Comparison of ENCODE assay signal across 15 cellular contexts in genomic region chr2:216205486-216205885, GRCh38.
DNase-seq lines count a peak whose midpoint lies in the region; ATAC-seq and TF ChIP-seq lines count a peak whose summit lies in the region.
"Had no signal": no experiment of that assay in that cellular context is flagged by ENCODE, and none has a peak within 500 bp of the region (broad histone marks: within the 10 kb centered on the region; RNA-seq: fewer than 3 reads in every experiment).

No MANE protein-coding gene starts in this region.

- no peaks in the 10 kb centered on the region for H3K27me3 Mint-ChIP-seq in Caco-2 (ENCODE audit: insufficient read depth, unreplicated experiment)
- H3K27me3 Mint-ChIP-seq in activated T-helper 17 cell treated with anti-CD3 and anti-CD28 coated beads, Interleukin-2, amount 50 U/mL, for 72 hours: no peaks in the 10 kb centered on the region
- H3K27me3 Mint-ChIP-seq: CD4-positive, CD25-positive, alpha-beta regulatory T cell had no signal

- peak; percentile 2 for ATAC-seq in GM19395 (IDR thresholded peaks at IDR 0.05; ENCODE audit: unreplicated experiment)
- ATAC-seq in HG03066 (IDR thresholded peaks at IDR 0.05; ENCODE audit: low read depth, unreplicated experiment): peak; percentile 4
- ATAC-seq in activated T-helper 17 cell treated with anti-CD3 and anti-CD28 coated beads, Interleukin-2, amount 50 U/mL, for 72 hours (replicated peaks): no peak

- H3K9me3 Mint-ChIP-seq in Caco-2 (ENCODE audit: unreplicated experiment): no peaks in the 10 kb centered on the region
- no peaks in the 10 kb centered on the region for H3K9me3 Mint-ChIP-seq in activated T-helper 17 cell treated with anti-CD3 and anti-CD28 coated beads, Interleukin-2, amount 50 U/mL, for 72 hours

- POLR2A ChIA-PET in Caco-2 (lab: Charles Lee): no interaction called here

- DNase-seq in Caco-2 (no peak), DMS114 treated with DMSO at 0.1 percent for 48 hours (lab: John Stamatoyannopoulos, UW; ENCODE audit: unreplicated experiment) (no peak), cerebellar nuclear complex (lab: John Stamatoyannopoulos, UW) (no peak), uterus (no peak), ACHN (no peak)
- DNase-seq: activated effector memory CD4-positive, alpha-beta T cell treated with Interleukin-2 at 50 U/mL for 16 hours; central memory CD4-positive, alpha-beta T cell; erythroblast; mesenchymal stem cell; NCI-H510A; posterior cingulate gyrus had no signal

- H3K36me3 ChIP-seq in Caco-2 (ENCODE audit: control insufficient read depth, insufficient read depth, low read length) (peaks cover 16% of the 10 kb centered on the region), uterus (no peaks in the 10 kb centered on the region)

- H3K9me3 ChIP-seq in Caco-2 (no peaks in the 10 kb centered on the region), uterus (no peaks in the 10 kb centered on the region)

- in situ Hi-C loops in ACHN (cut with HindIII; ENCODE audit: low pct_ligation_motif_present, low pct_unique_long_range_greater_than_20kb, low sequenced_read_pairs): no loop called here

- no peak overlapping the region for H3K27ac ChIP-seq in uterus

- BruUV-seq in Caco-2 (replicated peaks; lab: Mats Ljungman, UMichigan): TSS peak; percentile 40

- CTCF ChIA-PET in Caco-2 (lab: Charles Lee): no interaction called here

- intact Hi-C loops in Caco-2 (cut with micrococcal nuclease; ENCODE audit: unreplicated experiment): no loop called here
- intact Hi-C loops in uterus (cut with DNase I; ENCODE audit: low total_unique reads): no loop called here

- H3K4me1 ChIP-seq in Caco-2: peaks cover 25% of the 10 kb centered on the region
- no peaks in the 10 kb centered on the region for H3K4me1 ChIP-seq in uterus

- H3K4me1 Mint-ChIP-seq in Caco-2 (ENCODE audit: low read depth, unreplicated experiment): peaks cover 18% of the 10 kb centered on the region
- H3K4me1 Mint-ChIP-seq in activated T-helper 17 cell treated with anti-CD3 and anti-CD28 coated beads, Interleukin-2, amount 50 U/mL, for 72 hours: peaks cover 45% of the 10 kb centered on the region

- no peak overlapping the region for H3K4me3 Mint-ChIP-seq in Caco-2 (ENCODE audit: unreplicated experiment)
- peak overlapping the region; percentile 59 for H3K4me3 Mint-ChIP-seq in activated T-helper 17 cell treated with anti-CD3 and anti-CD28 coated beads, Interleukin-2, amount 50 U/mL, for 72 hours
- H3K4me3 Mint-ChIP-seq: CD4-positive, CD25-positive, alpha-beta regulatory T cell had no signal

- TF ChIP-seq POLR2A in uterus (IDR thresholded peaks at IDR 0.05): no peak

- H3K36me3 Mint-ChIP-seq in Caco-2 (ENCODE audit: insufficient read depth, unreplicated experiment): peaks cover 95% of the 10 kb centered on the region
- peaks cover 99% of the 10 kb centered on the region for H3K36me3 Mint-ChIP-seq in activated T-helper 17 cell treated with anti-CD3 and anti-CD28 coated beads, Interleukin-2, amount 50 U/mL, for 72 hours (ENCODE audit: low read depth)

- no peak overlapping the region for H3K27ac Mint-ChIP-seq in Caco-2 (ENCODE audit: unreplicated experiment)
- H3K27ac Mint-ChIP-seq in activated T-helper 17 cell treated with anti-CD3 and anti-CD28 coated beads, Interleukin-2, amount 50 U/mL, for 72 hours: peak overlapping the region; percentile 97

- no peak overlapping the region for H3K4me3 ChIP-seq in Caco-2 (ENCODE audit: low read depth, low read length)
- no peak overlapping the region for H3K4me3 ChIP-seq in uterus

- H3K27me3 ChIP-seq in Caco-2 (replicated peaks; ENCODE audit: control insufficient read depth, insufficient read depth, low read length) (no peaks in the 10 kb centered on the region), uterus (no peaks in the 10 kb centered on the region)

- TF ChIP-seq CTCF in Caco-2 (IDR thresholded peaks at IDR 0.05; ENCODE audit: insufficient read depth in 1 of 2, low read depth in 1 of 2, low read length in 1 of 2, severe bottlenecking in 1 of 2, unreplicated experiment in 1 of 2) (no peak), uterus (IDR thresholded peaks at IDR 0.05) (no peak)
